Comparison of ENCODE assay signal across 2 cellular contexts in the genomic region with DNA sequence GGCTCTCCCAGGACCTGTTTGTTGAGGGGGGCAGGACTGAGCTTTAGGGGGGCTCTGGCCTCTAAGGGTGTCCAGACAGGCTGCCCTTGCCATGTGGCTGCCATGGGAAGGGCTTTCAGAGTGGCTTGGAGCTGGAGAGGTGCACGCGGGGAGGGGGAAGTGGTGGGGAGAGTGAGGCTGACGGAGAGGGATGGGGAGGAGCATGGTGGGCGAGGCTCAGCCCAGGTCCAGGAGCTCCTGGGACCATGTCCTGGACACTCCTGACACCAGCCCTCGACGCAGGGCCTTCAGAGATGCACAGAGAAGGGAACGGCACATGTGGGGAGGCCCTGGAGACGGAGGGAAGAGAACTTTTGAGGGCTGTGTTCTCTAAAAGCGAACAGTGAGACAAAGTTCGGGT.
TF ChIP-seq lines count a peak whose summit lies in the region.

No MANE protein-coding gene starts in this region.

TF ChIP-seq in A549, 52 proteins besides CTCF, POLR2A, EP300 and RAD21:
- no peak for TF ChIP-seq GATA3 (IDR thresholded peaks at IDR 0.05; ENCODE audit: borderline replicate concordance)
- no peak for TF ChIP-seq TFCP2L1 (CRISPR knock-in tag; IDR thresholded peaks at IDR 0.05)
- TF ChIP-seq RCOR1 (IDR thresholded peaks at IDR 0.05; ENCODE audit: low read depth, low read length), result no peak
- no peak for TF ChIP-seq HEYL (CRISPR knock-in tag; IDR thresholded peaks at IDR 0.05)
- TF ChIP-seq CHD4 (IDR thresholded peaks at IDR 0.05; ENCODE audit: borderline replicate concordance), result no peak
- TF ChIP-seq, protein P1, sequence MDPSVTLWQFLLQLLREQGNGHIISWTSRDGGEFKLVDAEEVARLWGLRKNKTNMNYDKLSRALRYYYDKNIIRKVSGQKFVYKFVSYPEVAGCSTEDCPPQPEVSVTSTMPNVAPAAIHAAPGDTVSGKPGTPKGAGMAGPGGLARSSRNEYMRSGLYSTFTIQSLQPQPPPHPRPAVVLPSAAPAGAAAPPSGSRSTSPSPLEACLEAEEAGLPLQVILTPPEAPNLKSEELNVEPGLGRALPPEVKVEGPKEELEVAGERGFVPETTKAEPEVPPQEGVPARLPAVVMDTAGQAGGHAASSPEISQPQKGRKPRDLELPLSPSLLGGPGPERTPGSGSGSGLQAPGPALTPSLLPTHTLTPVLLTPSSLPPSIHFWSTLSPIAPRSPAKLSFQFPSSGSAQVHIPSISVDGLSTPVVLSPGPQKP (IDR thresholded peaks at IDR 0.05; ENCODE audit: low read depth, low read length), result no peak
- TF ChIP-seq, protein P2, sequence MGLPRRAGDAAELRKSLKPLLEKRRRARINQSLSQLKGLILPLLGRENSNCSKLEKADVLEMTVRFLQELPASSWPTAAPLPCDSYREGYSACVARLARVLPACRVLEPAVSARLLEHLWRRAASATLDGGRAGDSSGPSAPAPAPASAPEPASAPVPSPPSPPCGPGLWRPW (IDR thresholded peaks at IDR 0.05), result no peak
- TF ChIP-seq ZSCAN20 (CRISPR knock-in tag; IDR thresholded peaks at IDR 0.05), result no peak
- no peak for TF ChIP-seq TP53 (CRISPR knock-in tag; IDR thresholded peaks at IDR 0.05)
- no peak for TF ChIP-seq NFE2L2 (conservative IDR thresholded peaks at IDR 0.05; ENCODE audit: low read length)
- no peak for TF ChIP-seq CEBPB (IDR thresholded peaks at IDR 0.05)
- TF ChIP-seq RNF2 (IDR thresholded peaks at IDR 0.05; ENCODE audit: borderline replicate concordance, low read depth), result no peak

TF ChIP-seq in IMR-90, 13 proteins besides CTCF, POLR2A, EP300 and RAD21:
- no peak for TF ChIP-seq RCOR1 (IDR thresholded peaks at IDR 0.05; ENCODE audit: insufficient replicate concordance, low read length)
- no peak for TF ChIP-seq MAZ (IDR thresholded peaks at IDR 0.05; ENCODE audit: borderline replicate concordance, low read depth, low read length)
- TF ChIP-seq RFX5 (IDR thresholded peaks at IDR 0.05; ENCODE audit: low read depth, low read length), result no peak
- no peak for TF ChIP-seq SMC3 (IDR thresholded peaks at IDR 0.05; ENCODE audit: low read depth, low read length)
- TF ChIP-seq FOS (IDR thresholded peaks at IDR 0.05; ENCODE audit: low read depth, low read length), result no peak
- no peak for TF ChIP-seq MAFK (IDR thresholded peaks at IDR 0.05; ENCODE audit: low read depth, low read length)
- no peak for TF ChIP-seq NFE2L2 (IDR thresholded peaks at IDR 0.05; ENCODE audit: low read depth, low read length)
- TF ChIP-seq CEBPB (IDR thresholded peaks at IDR 0.05; ENCODE audit: low read depth, low read length), result no peak
- TF ChIP-seq CHD1 (IDR thresholded peaks at IDR 0.05; ENCODE audit: low read depth, low read length), result no peak
- TF ChIP-seq MXI1 (IDR thresholded peaks at IDR 0.05; ENCODE audit: borderline replicate concordance, low read depth, low read length), result no peak
- TF ChIP-seq, protein P1 (IDR thresholded peaks at IDR 0.05; ENCODE audit: borderline replicate concordance, low read depth, low read length), result no peak
- TF ChIP-seq BHLHE40 (IDR thresholded peaks at IDR 0.05; ENCODE audit: low read depth, low read length), result no peak
- TF ChIP-seq, protein P3, sequence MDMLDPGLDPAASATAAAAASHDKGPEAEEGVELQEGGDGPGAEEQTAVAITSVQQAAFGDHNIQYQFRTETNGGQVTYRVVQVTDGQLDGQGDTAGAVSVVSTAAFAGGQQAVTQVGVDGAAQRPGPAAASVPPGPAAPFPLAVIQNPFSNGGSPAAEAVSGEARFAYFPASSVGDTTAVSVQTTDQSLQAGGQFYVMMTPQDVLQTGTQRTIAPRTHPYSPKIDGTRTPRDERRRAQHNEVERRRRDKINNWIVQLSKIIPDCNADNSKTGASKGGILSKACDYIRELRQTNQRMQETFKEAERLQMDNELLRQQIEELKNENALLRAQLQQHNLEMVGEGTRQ (IDR thresholded peaks at IDR 0.05; ENCODE audit: low read depth, low read length), result no peak
